8 cellular contexts compared by ENCODE assay signal in genomic region chr2:15863089-15863488, GRCh38.
"Had no signal": no experiment of that assay in that cellular context is flagged by ENCODE, and none has a peak within 500 bp of the region (broad histone marks: within the 10 kb centered on the region; RNA-seq: fewer than 3 reads in every experiment).

No MANE protein-coding gene starts in this region.

- H3K27ac ChIP-seq: HL-60 had no signal

- DNase-seq: H9, HCEC 1CT, KBM-7 had no signal

- FAIRE-seq: H1, H54, HepG2 had no signal

- ATAC-seq: GM23338, HepG2 had no signal

- H3K4me3 ChIP-seq: GM23338 had no signal
